In genomic region chr5:34667705-34668104, GRCh38 we compare ENCODE assay signal across 14 cellular contexts.
"Had no signal": no experiment of that assay in that cellular context is flagged by ENCODE, and none has a peak within 500 bp of the region (broad histone marks: within the 10 kb centered on the region; RNA-seq: fewer than 3 reads in every experiment).

No MANE protein-coding gene starts in this region.

- H3K36me3 Mint-ChIP-seq: naive B cell had no signal

- H3K4me3 ChIP-seq: colonic mucosa, heart left ventricle, right atrium auricular region, sigmoid colon had no signal

- H3K4me1 ChIP-seq: colonic mucosa had no signal

- H3K4me1 Mint-ChIP-seq: naive B cell had no signal

- H3K27ac Mint-ChIP-seq: naive B cell, nephron had no signal

- H3K9me3 Mint-ChIP-seq: nephron had no signal

- DNase-seq: colonic mucosa; dermis blood vessel endothelial cell; heart left ventricle; hippocampal formation; kidney glomerular epithelial cell; naive B cell; posterior cingulate gyrus; sigmoid colon; small intestine; stimulated activated CD4-positive, alpha-beta T cell treated with anti-CD3 and anti-CD28 coated beads, Interleukin-2, amount 100 ng/mL, for 48 hours; stimulated activated naive CD4-positive, alpha-beta T cell treated with Interleukin-2 at 50 U/mL for 16 hours had no signal

- ATAC-seq: heart left ventricle had no signal

- H3K27ac ChIP-seq: colonic mucosa, heart left ventricle, neutrophil, right atrium auricular region, sigmoid colon had no signal

- H3K27me3 Mint-ChIP-seq: naive B cell had no signal

- H3K36me3 ChIP-seq: colonic mucosa, neutrophil, right atrium auricular region, sigmoid colon had no signal

- H3K9me3 ChIP-seq: colonic mucosa, heart left ventricle, neutrophil, right atrium auricular region, sigmoid colon had no signal

- H3K4me3 Mint-ChIP-seq: naive B cell, nephron had no signal

- H3K27me3 ChIP-seq: colonic mucosa, heart left ventricle, neutrophil, right atrium auricular region, sigmoid colon had no signal
